In the genomic region with DNA sequence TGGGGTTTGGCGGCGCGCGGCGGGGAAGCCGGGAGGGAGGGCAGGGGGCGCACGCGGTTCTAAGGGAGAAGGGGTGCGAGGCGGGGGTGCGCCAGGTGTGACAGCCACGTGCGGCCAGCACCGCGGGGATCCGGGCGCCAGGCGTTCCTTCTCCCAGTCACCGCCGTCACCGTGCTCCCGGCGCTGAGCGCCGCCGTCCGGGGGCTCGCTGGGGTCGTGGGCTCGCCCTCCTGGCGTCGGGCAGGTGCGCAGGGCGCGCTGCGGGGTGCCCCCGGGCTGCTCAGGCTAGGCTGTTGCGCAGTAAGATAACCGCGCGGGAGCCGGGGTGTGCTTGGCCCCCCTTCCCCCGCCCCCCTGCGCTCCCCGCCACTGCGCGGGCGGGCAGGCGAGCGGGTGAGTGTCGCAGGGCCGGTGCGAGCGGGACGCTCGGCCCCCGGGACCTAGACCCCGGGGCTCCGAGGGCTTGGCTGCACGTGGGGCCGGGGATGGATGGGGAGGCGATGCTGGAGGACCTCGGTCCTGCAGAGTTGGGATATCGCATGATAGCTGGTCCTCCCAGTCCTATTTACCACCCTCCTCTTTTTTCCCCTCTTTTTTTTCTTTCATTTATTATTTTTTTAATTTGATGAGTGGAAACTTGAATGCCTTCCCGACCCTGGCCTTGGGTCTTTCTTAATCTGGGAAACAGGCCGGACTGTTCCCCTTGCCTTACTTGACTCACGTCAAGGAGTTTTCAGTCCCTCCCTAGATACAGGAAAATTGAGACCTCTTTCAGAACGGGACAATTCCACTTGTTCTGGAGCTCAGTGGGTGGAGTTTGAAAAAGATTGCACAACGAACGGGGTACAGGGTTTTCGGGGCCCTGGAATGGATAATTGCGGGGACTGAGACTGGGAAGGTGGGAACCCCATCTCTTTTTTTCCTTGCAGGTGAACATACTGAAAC, we compare ENCODE assay signal across 8 cellular contexts. TPM values are rescaled to one million over a fixed set of nuclear protein-coding genes. Genes with fewer than 3 reads are reported as not detected.
DNase-seq lines count a peak whose midpoint lies in the region; ATAC-seq, FAIRE-seq and TF ChIP-seq lines count a peak whose summit lies in the region.

No MANE protein-coding gene starts in this region.

- POLR2A ChIA-PET in WTC11 (lab: Charles Lee) = interaction anchor here (1.0 kb wide), 1 partner anchor 67 kb away, joined by 4 read pairs; no protein-coding TSS in a partner anchor

- H3K4me3 Mint-ChIP-seq in WTC11 = peak overlapping the region; percentile 96

- peaks cover 9% of the 10 kb centered on the region; the same call in 1 of the 2 replicates for H3K36me3 Mint-ChIP-seq in WTC11

- intact Hi-C loops in left colon (cut with DNase I, micrococcal nuclease) = no loop called here

- no peaks in the 10 kb centered on the region for H3K27me3 Mint-ChIP-seq in WTC11 (ENCODE audit: low read depth)

- ATAC-seq in GM18868 (IDR thresholded peaks at IDR 0.05; ENCODE audit: unreplicated experiment) (peak; percentile 23), HG03354 (IDR thresholded peaks at IDR 0.05; ENCODE audit: poor library complexity, severe bottlenecking, unreplicated experiment) (peak; percentile 29), WTC11 (no peak), left colon (peak; percentile 19)

- H3K9me3 Mint-ChIP-seq in WTC11 = no peaks in the 10 kb centered on the region

- H3K4me1 Mint-ChIP-seq in WTC11 = peaks cover 8% of the 10 kb centered on the region

- peak; percentile 24 for DNase-seq in WTC11 (ENCODE audit: low spot score)
- DNase-seq in central memory CD4-positive, alpha-beta T cell = peak; percentile 34
- DNase-seq in left colon = peak in 1 of 2 donors; percentile 59
- DNase-seq in stimulated activated CD4-positive, alpha-beta T cell treated with anti-CD3 and anti-CD28 coated beads, Interleukin-4, amount 100 ng/mL, for 48 hours (ENCODE audit: low read depth in 2 of 2) = peak; percentile 12 to 23
- DNase-seq in RCC 7860 (ENCODE audit: low spot score) = no peak
- DNase-seq in Kasumi-1 (lab: John Stamatoyannopoulos, UW) = no peak

- FAIRE-seq in RCC 7860 (lab: Jason Lieb, UNC) = no peak

- TF ChIP-seq CTCF in WTC11 (IDR thresholded peaks at IDR 0.05) = no peak

- no peak overlapping the region for H3K27ac Mint-ChIP-seq in WTC11

- CTCF ChIA-PET in WTC11 (lab: Charles Lee) = interaction anchor here (0.6 kb wide), 1 partner anchor 39 kb away, joined by 3 read pairs; no protein-coding TSS in a partner anchor

TF ChIP-seq in WTC11, 78 proteins besides CTCF, POLR2A, EP300 and RAD21:
- TF ChIP-seq, protein P1, sequence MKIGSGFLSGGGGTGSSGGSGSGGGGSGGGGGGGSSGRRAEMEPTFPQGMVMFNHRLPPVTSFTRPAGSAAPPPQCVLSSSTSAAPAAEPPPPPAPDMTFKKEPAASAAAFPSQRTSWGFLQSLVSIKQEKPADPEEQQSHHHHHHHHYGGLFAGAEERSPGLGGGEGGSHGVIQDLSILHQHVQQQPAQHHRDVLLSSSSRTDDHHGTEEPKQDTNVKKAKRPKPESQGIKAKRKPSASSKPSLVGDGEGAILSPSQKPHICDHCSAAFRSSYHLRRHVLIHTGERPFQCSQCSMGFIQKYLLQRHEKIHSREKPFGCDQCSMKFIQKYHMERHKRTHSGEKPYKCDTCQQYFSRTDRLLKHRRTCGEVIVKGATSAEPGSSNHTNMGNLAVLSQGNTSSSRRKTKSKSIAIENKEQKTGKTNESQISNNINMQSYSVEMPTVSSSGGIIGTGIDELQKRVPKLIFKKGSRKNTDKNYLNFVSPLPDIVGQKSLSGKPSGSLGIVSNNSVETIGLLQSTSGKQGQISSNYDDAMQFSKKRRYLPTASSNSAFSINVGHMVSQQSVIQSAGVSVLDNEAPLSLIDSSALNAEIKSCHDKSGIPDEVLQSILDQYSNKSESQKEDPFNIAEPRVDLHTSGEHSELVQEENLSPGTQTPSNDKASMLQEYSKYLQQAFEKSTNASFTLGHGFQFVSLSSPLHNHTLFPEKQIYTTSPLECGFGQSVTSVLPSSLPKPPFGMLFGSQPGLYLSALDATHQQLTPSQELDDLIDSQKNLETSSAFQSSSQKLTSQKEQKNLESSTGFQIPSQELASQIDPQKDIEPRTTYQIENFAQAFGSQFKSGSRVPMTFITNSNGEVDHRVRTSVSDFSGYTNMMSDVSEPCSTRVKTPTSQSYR (CRISPR knock-in tag; IDR thresholded peaks at IDR 0.05) = no peak
- TF ChIP-seq SP1 (CRISPR knock-in tag; conservative IDR thresholded peaks at IDR 0.05) (no peak), CREM (CRISPR knock-in tag; IDR thresholded peaks at IDR 0.05) (no peak), ZNF138 (CRISPR knock-in tag; conservative IDR thresholded peaks at IDR 0.05) (no peak), ZNF423 (CRISPR knock-in tag; IDR thresholded peaks at IDR 0.05) (no peak), ESRRA (CRISPR knock-in tag; IDR thresholded peaks at IDR 0.05; ENCODE audit: borderline replicate concordance) (no peak)
- TF ChIP-seq, protein P2, sequence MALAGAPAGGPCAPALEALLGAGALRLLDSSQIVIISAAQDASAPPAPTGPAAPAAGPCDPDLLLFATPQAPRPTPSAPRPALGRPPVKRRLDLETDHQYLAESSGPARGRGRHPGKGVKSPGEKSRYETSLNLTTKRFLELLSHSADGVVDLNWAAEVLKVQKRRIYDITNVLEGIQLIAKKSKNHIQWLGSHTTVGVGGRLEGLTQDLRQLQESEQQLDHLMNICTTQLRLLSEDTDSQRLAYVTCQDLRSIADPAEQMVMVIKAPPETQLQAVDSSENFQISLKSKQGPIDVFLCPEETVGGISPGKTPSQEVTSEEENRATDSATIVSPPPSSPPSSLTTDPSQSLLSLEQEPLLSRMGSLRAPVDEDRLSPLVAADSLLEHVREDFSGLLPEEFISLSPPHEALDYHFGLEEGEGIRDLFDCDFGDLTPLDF (CRISPR knock-in tag; IDR thresholded peaks at IDR 0.05) = no peak
TF ChIP-seq in WTC11: peak in this region for 0.

RNA-seq across cellular contexts. Expression of a gene that starts 0.8 kb away (rescaled TPM):
- total RNA-seq in WTC11 (2021) = 30.0 to 31.6 TPM (median 31.1 TPM) in 3 replicates
- total RNA-seq in left colon = 1 to 10 TPM; 7.7 to 9.7 TPM

Comparison
In these comparisons a context has a peak if more than half of its experiments do, and no peak if none do; other contexts are left out.
1. DNase-seq: peak in WTC11 (single experiment), central memory CD4-positive, alpha-beta T cell (single experiment) and stimulated activated CD4-positive, alpha-beta T cell treated with anti-CD3 and anti-CD28 coated beads, Interleukin-4, amount 100 ng/mL, for 48 hours (2 of 2); none in RCC 7860 (single experiment) and Kasumi-1 (0 of 2).